In the genomic region with DNA sequence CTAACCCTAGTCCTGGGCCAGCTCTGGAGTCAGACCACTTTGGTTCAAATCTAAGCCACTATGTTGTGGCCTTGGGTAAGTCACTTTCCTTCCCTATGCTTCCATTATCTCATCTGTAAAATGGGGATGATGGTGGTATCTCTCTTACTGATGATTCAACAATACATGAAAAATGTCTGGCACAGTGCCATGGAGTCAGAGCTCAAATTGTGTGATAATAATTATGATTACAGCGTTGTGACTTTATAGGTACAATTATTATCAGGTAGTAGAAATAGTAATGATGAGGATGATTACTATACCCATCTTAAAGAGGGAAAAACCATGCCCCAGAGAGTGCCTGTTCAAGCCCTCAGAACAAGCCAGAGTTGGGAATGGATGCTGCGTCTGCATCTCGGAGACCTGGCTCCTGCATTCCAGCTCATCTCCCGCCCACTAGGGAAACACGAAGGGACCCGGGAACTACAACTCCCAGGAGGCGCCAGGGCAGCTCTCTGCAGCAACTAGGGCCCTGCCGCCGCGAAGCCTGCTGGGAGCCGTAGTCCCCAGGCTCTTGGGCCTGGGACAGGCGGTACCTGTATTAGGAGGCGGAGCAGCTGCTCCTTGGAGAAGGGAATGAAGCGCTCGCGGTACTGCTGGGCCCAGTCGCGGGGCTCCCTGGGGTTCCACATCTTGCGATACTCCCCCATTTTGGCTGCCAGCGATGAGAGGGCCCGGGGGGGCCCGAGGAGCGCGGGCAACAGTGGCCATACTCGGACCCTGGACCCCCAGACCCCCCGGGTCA, we compare ENCODE assay signal across 8 cellular contexts. TPM values are rescaled to one million over a fixed set of nuclear protein-coding genes. Genes with fewer than 3 reads are reported as not detected.
DNase-seq lines count a peak whose midpoint lies in the region; ATAC-seq and TF ChIP-seq lines count a peak whose summit lies in the region.

No MANE protein-coding gene starts in this region.

- H3K4me3 ChIP-seq in AG04450 (ENCODE audit: low read depth, low read length), result peak overlapping the region; percentile 72
- peak overlapping the region; percentile 49 to 72 (median 58) for H3K4me3 ChIP-seq in spleen

- peaks cover 9% of the 10 kb centered on the region for H3K36me3 Mint-ChIP-seq in central memory CD8-positive, alpha-beta T cell (ENCODE audit: insufficient read depth)

- H3K27ac Mint-ChIP-seq in central memory CD8-positive, alpha-beta T cell (ENCODE audit: low read depth), result peak overlapping the region; percentile 69

- H3K4me1 Mint-ChIP-seq in central memory CD8-positive, alpha-beta T cell, result peaks cover 26% of the 10 kb centered on the region

- DNase-seq in AG04450 (ENCODE audit: low read depth, low spot score), result peak; percentile 82
- DNase-seq in NCI-H345 (lab: John Stamatoyannopoulos, UW), result peak; percentile 95
- DNase-seq in central memory CD8-positive, alpha-beta T cell (ENCODE audit: low spot score in 2 of 2), result peak; percentile 71 to 76
- peak; percentile 93 for DNase-seq in inferior parietal cortex (ENCODE audit: extremely low spot score)
- peak; percentile 99 for DNase-seq in spleen

- ATAC-seq in GM18907 (IDR thresholded peaks at IDR 0.05; ENCODE audit: unreplicated experiment), result peak; percentile 52
- ATAC-seq in HG03196 (IDR thresholded peaks at IDR 0.05; ENCODE audit: unreplicated experiment), result peak; percentile 52
- ATAC-seq in activated CD4-positive, CD25-positive, alpha-beta regulatory T cell treated with anti-CD3 and anti-CD28 coated beads, Interleukin-2, amount 50 U/mL, for 24 hours, result peak; percentile 78 to 80
- peak; percentile 52 for ATAC-seq in central memory CD8-positive, alpha-beta T cell (replicated peaks; ENCODE audit: extremely low read depth, poor library complexity, severe bottlenecking)

- WGBS in spleen, 5 donors, result 3 to 10% (median 5%) methylated on average over 10 to 26 of the region's 26 CpGs

- peaks cover 0 to 19% (median 0%) of the 10 kb centered on the region in 6 donors for H3K36me3 ChIP-seq in spleen

- peak overlapping the region; percentile 80 for H3K4me3 Mint-ChIP-seq in central memory CD8-positive, alpha-beta T cell

- H3K4me1 ChIP-seq in spleen, result peaks cover 0 to 23% (median 18%) of the 10 kb centered on the region in 6 donors

- H3K27ac ChIP-seq in AG04450 (ENCODE audit: low read depth, low read length) (peak overlapping the region; percentile 85), spleen (peak overlapping the region; percentile 89 to 98 (median 96))

- intact Hi-C loops in spleen (cut with DNase I; ENCODE audit: low total_unique reads), result no loop called here

- no peaks in the 10 kb centered on the region for H3K27me3 ChIP-seq in AG04450 (ENCODE audit: control insufficient read depth, insufficient read depth, low read length)
- no peaks in the 10 kb centered on the region for H3K27me3 ChIP-seq in spleen (replicated peaks in 1 of 7)

- CTCF ChIA-PET in AG04450 (lab: Charles Lee), result interaction anchor here (0.5 to 2.9 kb wide), 5 partner anchors 12 to 481 kb away, joined by 3 to 22 read pairs (median 4); partner anchors contain the start of gene KDELR1

- TF ChIP-seq CTCF in AG04450 (IDR thresholded peaks at IDR 0.05; ENCODE audit: low read depth, low read length), result 0 out of 2 replicates have a peak, but pooled peaks have one; percentile 13
- TF ChIP-seq CTCF in spleen (IDR thresholded peaks at IDR 0.05 in 8 of 11, conservative IDR thresholded peaks at IDR 0.05 in 3 of 11), result peak in 6 of 11 experiments; percentile 17 to 46 (median 29)

- H3K9me3 Mint-ChIP-seq in central memory CD8-positive, alpha-beta T cell, result no peaks in the 10 kb centered on the region

- H3K9me3 ChIP-seq in AG04450 (ENCODE audit: control insufficient read depth, insufficient read depth, low read length) (no peaks in the 10 kb centered on the region), spleen (no peaks in the 10 kb centered on the region)

- TF ChIP-seq POLR2A in spleen (IDR thresholded peaks at IDR 0.05), result peak in 1 of 3 donors; percentile 50

- POLR2A ChIA-PET in AG04450 (lab: Yijun Ruan, JAX), result interaction anchor here (0.7 to 2.2 kb wide), 7 partner anchors 12 to 256 kb away, joined by 3 to 24 read pairs (median 4); partner anchors contain the start of genes GRIN2D, KDELR1, RPL18 and SPHK2

- H3K27me3 Mint-ChIP-seq in central memory CD8-positive, alpha-beta T cell, result no peaks in the 10 kb centered on the region

RNA-seq across cellular contexts. Expression of gene TMEM143, which starts 0.8 kb away (rescaled TPM):
- polyA plus RNA-seq in AG04450 (2011; rRNA removed) (4.7 and 5.1 TPM in 2 replicates), spleen (1 to 10 TPM; 5.8 to 7.7 (median 7.0) TPM)
- polyA minus RNA-seq in AG04450 (2011; rRNA and poly(A)+ RNA removed), result 3.8 and 5.5 TPM in 2 replicates
- total RNA-seq in spleen, result 10 to 100 TPM in 4 of 7 donors, 1 to 10 TPM in 3; 8.7 to 14.8 (median 12.5) TPM

RNA-seq across cellular contexts. Expression of gene SYNGR4, which starts 1.3 kb away (rescaled TPM):
- polyA plus RNA-seq in AG04450 (2011; rRNA removed) (not detected in 2 replicates), spleen (under 1 TPM in 1 of 3 donors, not detected in 2; 0.09 TPM)
- polyA minus RNA-seq in AG04450 (2011; rRNA and poly(A)+ RNA removed), result not detected in 2 replicates
- total RNA-seq in spleen, result not detected

RNA-seq across cellular contexts. Expression of gene KDELR1, which starts 28.4 kb away (rescaled TPM):
- polyA plus RNA-seq in AG04450 (2011; rRNA removed), result 168 and 187 TPM in 2 replicates
- polyA minus RNA-seq in AG04450 (2011; rRNA and poly(A)+ RNA removed), result 155 and 179 TPM in 2 replicates
- 10 to 100 TPM; 61.7 to 95.9 (median 76.2) TPM for total RNA-seq in spleen
- polyA plus RNA-seq in spleen, result 10 to 100 TPM; 36.2 to 55.9 (median 45.0) TPM

RNA-seq across cellular contexts. Expression of gene GRIN2D, which starts 30.6 kb away (rescaled TPM):
- polyA plus RNA-seq in AG04450 (2011; rRNA removed) (0.07 and 0.10 TPM in 2 replicates), spleen (under 1 TPM; 0.07 to 0.10 (median 0.09) TPM)
- polyA minus RNA-seq in AG04450 (2011; rRNA and poly(A)+ RNA removed), result 0.22 and 0.37 TPM in 2 replicates
- 1 to 10 TPM in 1 of 7 donors, under 1 TPM in 6; 0.28 to 1.2 (median 0.77) TPM for total RNA-seq in spleen

RNA-seq across cellular contexts. Expression of gene EMP3, which starts 37.6 kb away (rescaled TPM):
- polyA plus RNA-seq in AG04450 (2011; rRNA removed), result 227 and 341 TPM in 2 replicates
- 291 and 415 TPM in 2 replicates for polyA minus RNA-seq in AG04450 (2011; rRNA and poly(A)+ RNA removed)
- 10 to 100 TPM; 33.2 to 95.8 (median 73.2) TPM for total RNA-seq in spleen
- 100 to 1,000 TPM in 2 of 3 donors, 10 to 100 TPM in 1; 89.5 to 149 (median 122) TPM for polyA plus RNA-seq in spleen

Comparison
In these comparisons a context has a peak if more than half of its experiments do, and no peak if none do; other contexts are left out.
1. Peak in every context shown above with its lines: DNase-seq, ATAC-seq, H3K4me3 ChIP-seq and H3K27ac ChIP-seq.